Comparison of ENCODE assay signal across 14 cellular contexts in the genomic region with DNA sequence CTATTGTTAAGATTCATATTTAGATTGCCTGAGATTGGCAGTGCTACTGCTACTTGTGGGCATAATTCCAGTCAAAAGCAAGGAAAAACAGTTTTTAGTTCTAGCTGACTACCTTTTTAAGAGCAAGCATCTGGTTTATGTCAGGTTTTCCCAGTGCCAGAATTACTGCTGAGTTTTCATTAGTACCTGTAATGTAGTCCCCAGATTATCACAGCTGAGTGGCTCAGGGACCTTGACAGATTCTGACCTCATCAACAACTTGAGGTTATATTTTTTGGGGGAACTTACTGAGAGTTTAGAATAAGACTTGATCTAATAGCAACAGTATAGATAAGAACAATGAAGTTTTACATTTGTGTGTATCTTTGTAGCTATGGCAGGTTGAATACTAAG. TPM values are rescaled to one million over a fixed set of nuclear protein-coding genes. Genes with fewer than 3 reads are reported as not detected.
DNase-seq lines count a peak whose midpoint lies in the region; ATAC-seq and TF ChIP-seq lines count a peak whose summit lies in the region.
"Had no signal": no experiment of that assay in that cellular context is flagged by ENCODE, and none has a peak within 500 bp of the region (broad histone marks: within the 10 kb centered on the region; RNA-seq: fewer than 3 reads in every experiment).

No MANE protein-coding gene starts in this region.

- DNase-seq in cardiac muscle cell (ENCODE audit: low read depth in 1 of 2, low spot score in 1 of 2) = peak in 1 of 2 donors; percentile 59
- no peak for DNase-seq in cardiac septum (ENCODE audit: low spot score)
- DNase-seq in PC-3 = no peak
- DNase-seq in kidney glomerular epithelial cell (lab: John Stamatoyannopoulos, UW) = peak; percentile 33
- no peak for DNase-seq in vagina (ENCODE audit: extremely low spot score in 2 of 2)
- no peak for DNase-seq in stimulated activated naive CD4-positive, alpha-beta T cell treated with Interleukin-2 at 50 U/mL for 16 hours (lab: John Stamatoyannopoulos, UW)
- DNase-seq in foreskin keratinocyte = no peak
- no peak for DNase-seq in stimulated activated CD4-positive, alpha-beta T cell treated with anti-CD3 and anti-CD28 coated beads, Interleukin-2, amount 100 ng/mL, for 48 hours
- DNase-seq: activated T-cell treated with anti-CD3 and anti-CD28 coated beads, Interleukin-2, amount 50 U/mL, for 4 hours; C1 segment of cervical spinal cord; dorsolateral prefrontal cortex; NCI-H1105; NCI-H2227 treated with DMSO at 0.1 percent for 48 hours; testis had no signal

- H3K27me3 ChIP-seq in cardiac muscle cell = no peaks in the 10 kb centered on the region
- H3K27me3 ChIP-seq in PC-3 (ENCODE audit: low read length) = no peaks in the 10 kb centered on the region
- no peaks in the 10 kb centered on the region for H3K27me3 ChIP-seq in vagina
- no peaks in the 10 kb centered on the region for H3K27me3 ChIP-seq in foreskin keratinocyte
- H3K27me3 ChIP-seq: dorsolateral prefrontal cortex, testis had no signal

- no peaks in the 10 kb centered on the region for H3F3A ChIP-seq in PC-3 (ENCODE audit: low read length, unreplicated experiment)

- TF ChIP-seq POLR2A in vagina (IDR thresholded peaks at IDR 0.05) = no peak

- ATAC-seq in PC-3 (no peak), foreskin keratinocyte (no peak)

- no peaks in the 10 kb centered on the region for H4K20me1 ChIP-seq in PC-3 (ENCODE audit: low read length)

- peak overlapping the region; percentile 51 for H3K9ac ChIP-seq in PC-3 (ENCODE audit: low read length)

- TSS peak; percentile 45 for BruUV-seq in PC-3 (replicated peaks; lab: Mats Ljungman, UMichigan)

- CTCF ChIA-PET in PC-3 (lab: Charles Lee) = interaction anchor here (2.9 kb wide), 1 partner anchor 415 kb away, joined by 14 read pairs; no protein-coding TSS in a partner anchor

- H3K4me2 ChIP-seq in PC-3 (ENCODE audit: low read length) = peak overlapping the region; percentile 52

- H3K9me3 ChIP-seq in cardiac muscle cell (ENCODE audit: low read depth) = no peaks in the 10 kb centered on the region
- no peaks in the 10 kb centered on the region for H3K9me3 ChIP-seq in PC-3 (ENCODE audit: low read length)
- H3K9me3 ChIP-seq in vagina = no peaks in the 10 kb centered on the region
- H3K9me3 ChIP-seq: testis had no signal

- no peaks in the 10 kb centered on the region for H3K79me2 ChIP-seq in PC-3 (ENCODE audit: low read length)

- H3K4me3 ChIP-seq in cardiac muscle cell (no peak overlapping the region), PC-3 (ENCODE audit: low read length) (no peak overlapping the region), vagina (no peak overlapping the region)
- H3K4me3 ChIP-seq: dorsolateral prefrontal cortex, testis had no signal

- H3K27ac ChIP-seq in cardiac muscle cell (peak overlapping the region; percentile 47), PC-3 (ENCODE audit: low read length) (peak overlapping the region; percentile 58), vagina (peak overlapping the region; percentile 53), foreskin keratinocyte (no peak overlapping the region)
- H3K27ac ChIP-seq: testis had no signal

- H3K9me2 ChIP-seq in PC-3 (replicated peaks; ENCODE audit: low read length) = no peaks in the 10 kb centered on the region

- no peak for TF ChIP-seq CTCF in cardiac muscle cell (IDR thresholded peaks at IDR 0.05; ENCODE audit: low read depth, low read length)
- no peak for TF ChIP-seq CTCF in PC-3 (conservative IDR thresholded peaks at IDR 0.05; ENCODE audit: low read depth, low read length)
- no peak for TF ChIP-seq CTCF in vagina (IDR thresholded peaks at IDR 0.05)
- TF ChIP-seq CTCF in foreskin keratinocyte (conservative IDR thresholded peaks at IDR 0.05) = no peak

- H3K36me3 ChIP-seq in cardiac muscle cell (no peaks in the 10 kb centered on the region), PC-3 (ENCODE audit: low read depth, low read length) (no peaks in the 10 kb centered on the region), vagina (no peaks in the 10 kb centered on the region)

- no peak overlapping the region for H2AFZ ChIP-seq in PC-3 (ENCODE audit: low read length)

- intact Hi-C loops in cardiac septum (cut with DNase I) = loop anchor here (5.0 kb wide), 1 partner anchor 42 kb away; no protein-coding TSS in a partner anchor
- intact Hi-C loops in PC-3 (cut with micrococcal nuclease) = loop anchor here (5.0 to 10.0 kb wide), 3 partner anchors 52 to 325 kb away; no protein-coding TSS in a partner anchor
- intact Hi-C loops in vagina (cut with DNase I) = no loop called here

- POLR2A ChIA-PET in PC-3 (lab: Charles Lee; ENCODE audit: unreplicated experiment) = no interaction called here

- H3K4me1 ChIP-seq in cardiac muscle cell (ENCODE audit: low read depth) (peaks cover 26% of the 10 kb centered on the region), PC-3 (ENCODE audit: insufficient read depth, low read length) (peaks cover 20% of the 10 kb centered on the region), vagina (peaks cover 16% of the 10 kb centered on the region), foreskin keratinocyte (peaks cover 4% of the 10 kb centered on the region)
- H3K4me1 ChIP-seq: testis had no signal

RNA-seq across cellular contexts. Expression of gene NXPE3, which starts 31.0 kb away (rescaled TPM):
- total RNA-seq in cardiac muscle cell = 4.9 and 7.7 TPM in 2 replicates
- 6.7 and 7.3 TPM in 2 replicates for polyA plus RNA-seq in cardiac muscle cell
- 26.9 TPM for total RNA-seq in cardiac septum
- 11.6 and 12.6 TPM in 2 replicates for total RNA-seq in PC-3 (2014; rRNA removed)
- 13.3 TPM for total RNA-seq in vagina
- total RNA-seq in foreskin keratinocyte = 14.9 and 16.8 TPM in 2 replicates
- 7.6 and 7.8 TPM in 2 replicates for polyA plus RNA-seq in foreskin keratinocyte

RNA-seq across cellular contexts. Expression of gene NFKBIZ, which starts 39.3 kb away (rescaled TPM):
- 75.5 and 86.5 TPM in 2 replicates for total RNA-seq in cardiac muscle cell
- polyA plus RNA-seq in cardiac muscle cell = 15.4 and 32.6 TPM in 2 replicates
- 16.0 TPM for total RNA-seq in cardiac septum
- total RNA-seq in PC-3 (2014; rRNA removed) = 63.0 and 70.2 TPM in 2 replicates
- total RNA-seq in vagina = 136 TPM
- 15.1 and 15.9 TPM in 2 replicates for total RNA-seq in foreskin keratinocyte
- 2.3 and 2.4 TPM in 2 replicates for polyA plus RNA-seq in foreskin keratinocyte
